ENCODE assay signal across 22 cellular contexts in the genomic region with DNA sequence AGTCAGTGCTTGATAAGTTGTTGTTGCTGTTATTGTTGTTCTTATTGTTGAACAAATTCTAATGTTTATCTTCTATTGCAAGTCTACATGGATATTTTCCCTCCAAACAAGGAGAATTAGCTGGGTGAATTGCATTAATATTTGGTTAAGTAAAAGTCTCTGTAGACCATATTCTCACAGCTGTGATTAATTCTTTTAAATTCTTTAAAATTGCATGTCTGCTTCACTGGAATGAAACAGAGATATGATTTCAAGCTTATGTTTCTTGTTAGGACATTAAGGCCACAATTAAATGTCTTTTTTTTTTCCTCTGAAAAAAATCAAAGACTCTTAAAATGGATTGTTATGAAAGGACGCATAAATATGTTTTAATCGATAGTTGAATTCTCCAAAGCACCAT.
"Had no signal": no experiment of that assay in that cellular context is flagged by ENCODE, and none has a peak within 500 bp of the region (broad histone marks: within the 10 kb centered on the region; RNA-seq: fewer than 3 reads in every experiment).

No MANE protein-coding gene starts in this region.

- H3K9ac ChIP-seq: neural progenitor cell, parathyroid adenoma had no signal

- DNase-seq: activated CD4-positive, alpha-beta T cell treated with anti-CD3 and anti-CD28 coated beads for 4 hours; activated CD4-positive, alpha-beta T cell treated with anti-CD3 and anti-CD28 coated beads, Interleukin-2, amount 50 U/mL, for 4 hours; activated CD4-positive, CD25-positive, alpha-beta regulatory T cell; activated effector memory CD4-positive, alpha-beta T cell treated with anti-CD3 and anti-CD28 coated beads, Interleukin-2, amount 50 U/mL, for 16 hours; activated naive CD4-positive, alpha-beta T cell treated with anti-CD3 and anti-CD28 coated beads for 36 hours; activated naive CD8-positive, alpha-beta T cell treated with anti-CD3 and anti-CD28 coated beads for 36 hours; activated T-cell treated with anti-CD3 and anti-CD28 coated beads for 4 hours; caudate nucleus; gastrocnemius medialis; glutamatergic neuron; left lung; lower lobe of right lung; mesendoderm; natural killer cell; occipital lobe; right cardiac atrium; stimulated activated CD4-positive, alpha-beta T cell treated with anti-CD3 and anti-CD28 coated beads, Interleukin-2, amount 100 ng/mL, for 48 hours; stimulated activated naive CD4-positive, alpha-beta T cell treated with Interleukin-2 at 50 U/mL for 16 hours; transverse colon had no signal

- H3K4me1 ChIP-seq: gastrocnemius medialis, lower lobe of right lung, neural progenitor cell, parathyroid adenoma, transverse colon had no signal

- H3K27me3 ChIP-seq: gastrocnemius medialis, left lung, neural progenitor cell, transverse colon had no signal

- H3K4me3 ChIP-seq: gastrocnemius medialis, left lung, lower lobe of right lung, neural progenitor cell, transverse colon had no signal

- H3K4me2 ChIP-seq: neural progenitor cell had no signal

- H2AFZ ChIP-seq: neural progenitor cell, parathyroid adenoma had no signal

- ATAC-seq: esophagus mucosa, gastrocnemius medialis, left lung, lower lobe of right lung, natural killer cell, right cardiac atrium had no signal

- H3K79me2 ChIP-seq: parathyroid adenoma had no signal

- H3K36me3 ChIP-seq: gastrocnemius medialis, left lung, lower lobe of right lung, neural progenitor cell, transverse colon had no signal

- H3K27ac ChIP-seq: gastrocnemius medialis, left lung, lower lobe of right lung, neural progenitor cell, parathyroid adenoma, transverse colon had no signal

- H3K9me3 ChIP-seq: gastrocnemius medialis, lower lobe of right lung, transverse colon had no signal
